In genomic region chr22:50305393-50305657, GRCh38 we compare ENCODE assay signal across 1 cellular context.
TF ChIP-seq lines count a peak whose summit lies in the region.

No MANE protein-coding gene starts in this region.

TF ChIP-seq in HepG2, 621 proteins besides CTCF, POLR2A, EP300 and RAD21 (continued from another document):
- 0 out of 2 replicates have a peak, but pooled peaks have one; percentile 6 for TF ChIP-seq ZNF280B (CRISPR knock-in tag; IDR thresholded peaks at IDR 0.05; ENCODE audit: borderline replicate concordance)
- TF ChIP-seq TCF12 (IDR thresholded peaks at IDR 0.05) = no peak
- TF ChIP-seq TCF12 (CRISPR knock-in tag; IDR thresholded peaks at IDR 0.05) = no peak
- TF ChIP-seq, protein P1, sequence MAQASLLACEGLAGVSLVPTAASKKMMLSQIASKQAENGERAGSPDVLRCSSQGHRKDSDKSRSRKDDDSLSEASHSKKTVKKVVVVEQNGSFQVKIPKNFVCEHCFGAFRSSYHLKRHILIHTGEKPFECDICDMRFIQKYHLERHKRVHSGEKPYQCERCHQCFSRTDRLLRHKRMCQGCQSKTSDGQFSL (CRISPR knock-in tag; IDR thresholded peaks at IDR 0.05) = no peak
- TF ChIP-seq, protein P2, sequence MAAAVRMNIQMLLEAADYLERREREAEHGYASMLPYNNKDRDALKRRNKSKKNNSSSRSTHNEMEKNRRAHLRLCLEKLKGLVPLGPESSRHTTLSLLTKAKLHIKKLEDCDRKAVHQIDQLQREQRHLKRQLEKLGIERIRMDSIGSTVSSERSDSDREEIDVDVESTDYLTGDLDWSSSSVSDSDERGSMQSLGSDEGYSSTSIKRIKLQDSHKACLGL (CRISPR knock-in tag; IDR thresholded peaks at IDR 0.05) = 0 out of 2 replicates have a peak, but pooled peaks have one; percentile 12
- peak; percentile 0 for TF ChIP-seq AGO2 (optimal IDR thresholded peaks at IDR 0.05; ENCODE audit: low read depth, low read length)
- TF ChIP-seq ZFY (CRISPR knock-in tag; IDR thresholded peaks at IDR 0.05) = no peak
- 0 out of 2 replicates have a peak, but pooled peaks have one; percentile 67 for TF ChIP-seq KDM1A (CRISPR knock-in tag; IDR thresholded peaks at IDR 0.05)
- no peak for TF ChIP-seq ZNF556 (CRISPR knock-in tag; IDR thresholded peaks at IDR 0.05; ENCODE audit: borderline replicate concordance)
- TF ChIP-seq, protein P3, sequence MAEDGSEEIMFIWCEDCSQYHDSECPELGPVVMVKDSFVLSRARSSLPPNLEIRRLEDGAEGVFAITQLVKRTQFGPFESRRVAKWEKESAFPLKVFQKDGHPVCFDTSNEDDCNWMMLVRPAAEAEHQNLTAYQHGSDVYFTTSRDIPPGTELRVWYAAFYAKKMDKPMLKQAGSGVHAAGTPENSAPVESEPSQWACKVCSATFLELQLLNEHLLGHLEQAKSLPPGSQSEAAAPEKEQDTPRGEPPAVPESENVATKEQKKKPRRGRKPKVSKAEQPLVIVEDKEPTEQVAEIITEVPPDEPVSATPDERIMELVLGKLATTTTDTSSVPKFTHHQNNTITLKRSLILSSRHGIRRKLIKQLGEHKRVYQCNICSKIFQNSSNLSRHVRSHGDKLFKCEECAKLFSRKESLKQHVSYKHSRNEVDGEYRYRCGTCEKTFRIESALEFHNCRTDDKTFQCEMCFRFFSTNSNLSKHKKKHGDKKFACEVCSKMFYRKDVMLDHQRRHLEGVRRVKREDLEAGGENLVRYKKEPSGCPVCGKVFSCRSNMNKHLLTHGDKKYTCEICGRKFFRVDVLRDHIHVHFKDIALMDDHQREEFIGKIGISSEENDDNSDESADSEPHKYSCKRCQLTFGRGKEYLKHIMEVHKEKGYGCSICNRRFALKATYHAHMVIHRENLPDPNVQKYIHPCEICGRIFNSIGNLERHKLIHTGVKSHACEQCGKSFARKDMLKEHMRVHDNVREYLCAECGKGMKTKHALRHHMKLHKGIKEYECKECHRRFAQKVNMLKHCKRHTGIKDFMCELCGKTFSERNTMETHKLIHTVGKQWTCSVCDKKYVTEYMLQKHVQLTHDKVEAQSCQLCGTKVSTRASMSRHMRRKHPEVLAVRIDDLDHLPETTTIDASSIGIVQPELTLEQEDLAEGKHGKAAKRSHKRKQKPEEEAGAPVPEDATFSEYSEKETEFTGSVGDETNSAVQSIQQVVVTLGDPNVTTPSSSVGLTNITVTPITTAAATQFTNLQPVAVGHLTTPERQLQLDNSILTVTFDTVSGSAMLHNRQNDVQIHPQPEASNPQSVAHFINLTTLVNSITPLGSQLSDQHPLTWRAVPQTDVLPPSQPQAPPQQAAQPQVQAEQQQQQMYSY (CRISPR knock-in tag; IDR thresholded peaks at IDR 0.05) = no peak
- 0 out of 2 replicates have a peak, but pooled peaks have one; percentile 25 for TF ChIP-seq CAMTA2 (CRISPR knock-in tag; IDR thresholded peaks at IDR 0.05; ENCODE audit: borderline replicate concordance)
- peak; percentile 40; the same call in 1 of the 2 replicates for TF ChIP-seq RBFOX2 (IDR thresholded peaks at IDR 0.05; ENCODE audit: low read depth, low read length)
- TF ChIP-seq, protein P4, sequence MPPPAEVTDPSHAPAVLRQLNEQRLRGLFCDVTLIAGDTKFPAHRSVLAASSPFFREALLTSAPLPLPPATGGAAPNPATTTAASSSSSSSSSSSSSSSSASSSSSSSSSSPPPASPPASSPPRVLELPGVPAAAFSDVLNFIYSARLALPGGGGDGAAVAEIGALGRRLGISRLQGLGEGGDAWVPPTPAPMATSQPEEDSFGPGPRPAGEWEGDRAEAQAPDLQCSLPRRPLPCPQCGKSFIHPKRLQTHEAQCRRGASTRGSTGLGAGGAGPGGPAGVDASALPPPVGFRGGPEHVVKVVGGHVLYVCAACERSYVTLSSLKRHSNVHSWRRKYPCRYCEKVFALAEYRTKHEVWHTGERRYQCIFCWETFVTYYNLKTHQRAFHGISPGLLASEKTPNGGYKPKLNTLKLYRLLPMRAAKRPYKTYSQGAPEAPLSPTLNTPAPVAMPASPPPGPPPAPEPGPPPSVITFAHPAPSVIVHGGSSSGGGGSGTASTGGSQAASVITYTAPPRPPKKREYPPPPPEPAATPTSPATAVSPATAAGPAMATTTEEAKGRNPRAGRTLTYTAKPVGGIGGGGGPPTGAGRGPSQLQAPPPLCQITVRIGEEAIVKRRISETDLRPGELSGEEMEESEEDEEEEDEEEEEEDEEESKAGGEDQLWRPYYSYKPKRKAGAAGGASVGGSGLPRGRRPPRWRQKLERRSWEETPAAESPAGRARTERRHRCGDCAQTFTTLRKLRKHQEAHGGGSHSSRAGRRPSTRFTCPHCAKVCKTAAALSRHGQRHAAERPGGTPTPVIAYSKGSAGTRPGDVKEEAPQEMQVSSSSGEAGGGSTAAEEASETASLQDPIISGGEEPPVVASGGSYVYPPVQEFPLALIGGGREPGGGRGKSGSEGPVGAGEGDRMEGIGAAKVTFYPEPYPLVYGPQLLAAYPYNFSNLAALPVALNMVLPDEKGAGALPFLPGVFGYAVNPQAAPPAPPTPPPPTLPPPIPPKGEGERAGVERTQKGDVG (CRISPR knock-in tag; IDR thresholded peaks at IDR 0.05; ENCODE audit: borderline replicate concordance) = 0 out of 2 replicates have a peak, but pooled peaks have one; percentile 42
- TF ChIP-seq ADNP (CRISPR knock-in tag; IDR thresholded peaks at IDR 0.05) = 0 out of 2 replicates have a peak, but pooled peaks have one; percentile 34
TF ChIP-seq in HepG2: peak in this region for 14.
